ENCODE assay signal across 1 cellular context in genomic region chr20:4936851-4937412, GRCh38.
TF ChIP-seq lines count a peak whose summit lies in the region.

No MANE protein-coding gene starts in this region.

TF ChIP-seq in HepG2, 621 proteins besides CTCF, POLR2A, EP300 and RAD21 (continued from another document and continues in another):
- TF ChIP-seq AFF4 (CRISPR knock-in tag; IDR thresholded peaks at IDR 0.05), result no peak
- no peak for TF ChIP-seq ZBTB10 (CRISPR knock-in tag; IDR thresholded peaks at IDR 0.05; ENCODE audit: borderline replicate concordance)
- 0 out of 2 replicates have a peak, but pooled peaks have one; percentile 22 for TF ChIP-seq POLR2G (IDR thresholded peaks at IDR 0.05; ENCODE audit: low read depth, low read length)
- TF ChIP-seq ZNF143 (CRISPR knock-in tag; IDR thresholded peaks at IDR 0.05), result no peak
- TF ChIP-seq NFE2L2 (IDR thresholded peaks at IDR 0.05; ENCODE audit: low read length), result peak; percentile 19; the same call in 1 of the 2 replicates
- peak; percentile 34; the same call in 1 of the 2 replicates for TF ChIP-seq JUND (CRISPR knock-in tag; IDR thresholded peaks at IDR 0.05)
- TF ChIP-seq ZNF782 (CRISPR knock-in tag; IDR thresholded peaks at IDR 0.05; ENCODE audit: borderline replicate concordance), result 0 out of 2 replicates have a peak, but pooled peaks have one; percentile 28
- peak; percentile 90; the same call in 1 of the 2 replicates for TF ChIP-seq GLI4 (CRISPR knock-in tag; IDR thresholded peaks at IDR 0.05; ENCODE audit: borderline replicate concordance)
- TF ChIP-seq FOSL2 (CRISPR knock-in tag; IDR thresholded peaks at IDR 0.05), result peak; percentile 88
- peak; percentile 57; the same call in 1 of the 2 replicates for TF ChIP-seq ZNF251 (CRISPR knock-in tag; IDR thresholded peaks at IDR 0.05)
- 0 out of 2 replicates have a peak, but pooled peaks have one; percentile 6 for TF ChIP-seq ZNF800 (CRISPR knock-in tag; IDR thresholded peaks at IDR 0.05)
- TF ChIP-seq NFRKB (IDR thresholded peaks at IDR 0.05), result no peak
- TF ChIP-seq DMTF1 (CRISPR knock-in tag; IDR thresholded peaks at IDR 0.05), result no peak
- TF ChIP-seq ZNF281 (CRISPR knock-in tag; IDR thresholded peaks at IDR 0.05; ENCODE audit: borderline replicate concordance), result no peak
- TF ChIP-seq STAT6 (CRISPR knock-in tag; IDR thresholded peaks at IDR 0.05; ENCODE audit: borderline replicate concordance), result 0 out of 2 replicates have a peak, but pooled peaks have one; percentile 64
- peak; percentile 79; the same call in 1 of the 2 replicates for TF ChIP-seq SMAD3 (CRISPR knock-in tag; IDR thresholded peaks at IDR 0.05)
- no peak for TF ChIP-seq XBP1 (CRISPR knock-in tag; IDR thresholded peaks at IDR 0.05)
- TF ChIP-seq GABPB1 (CRISPR knock-in tag; IDR thresholded peaks at IDR 0.05), result peak; percentile 42; the same call in 1 of the 2 replicates
- 0 out of 2 replicates have a peak, but pooled peaks have one; percentile 23 for TF ChIP-seq ZNF737 (CRISPR knock-in tag; IDR thresholded peaks at IDR 0.05; ENCODE audit: borderline replicate concordance)
- TF ChIP-seq HOXA5 (CRISPR knock-in tag; IDR thresholded peaks at IDR 0.05), result no peak
- TF ChIP-seq ZNF160 (CRISPR knock-in tag; IDR thresholded peaks at IDR 0.05), result no peak
- peak; percentile 67; the same call in 1 of the 2 replicates for TF ChIP-seq BCL6 (CRISPR knock-in tag; IDR thresholded peaks at IDR 0.05)
- peak; percentile 80 for TF ChIP-seq MEF2D (CRISPR knock-in tag; IDR thresholded peaks at IDR 0.05)
- TF ChIP-seq ZNF574 (CRISPR knock-in tag; IDR thresholded peaks at IDR 0.05), result peak; percentile 46; the same call in 1 of the 2 replicates
- TF ChIP-seq MTA3 (CRISPR knock-in tag; IDR thresholded peaks at IDR 0.05), result no peak
- peak; percentile 41; the same call in 1 of the 2 replicates for TF ChIP-seq HHEX (CRISPR knock-in tag; IDR thresholded peaks at IDR 0.05)
- peak in 1 of 2 experiments; percentile 80; a peak in 1 of 4 replicates for TF ChIP-seq ATF4 (CRISPR knock-in tag; IDR thresholded peaks at IDR 0.05)
- no peak for TF ChIP-seq ZNF280D (CRISPR knock-in tag; IDR thresholded peaks at IDR 0.05)
- TF ChIP-seq NBN (conservative IDR thresholded peaks at IDR 0.05), result no peak
- TF ChIP-seq TAF1 (CRISPR knock-in tag; IDR thresholded peaks at IDR 0.05), result no peak
- peak; percentile 95 for TF ChIP-seq NCOA2 (CRISPR knock-in tag; IDR thresholded peaks at IDR 0.05)
